In the genomic region with DNA sequence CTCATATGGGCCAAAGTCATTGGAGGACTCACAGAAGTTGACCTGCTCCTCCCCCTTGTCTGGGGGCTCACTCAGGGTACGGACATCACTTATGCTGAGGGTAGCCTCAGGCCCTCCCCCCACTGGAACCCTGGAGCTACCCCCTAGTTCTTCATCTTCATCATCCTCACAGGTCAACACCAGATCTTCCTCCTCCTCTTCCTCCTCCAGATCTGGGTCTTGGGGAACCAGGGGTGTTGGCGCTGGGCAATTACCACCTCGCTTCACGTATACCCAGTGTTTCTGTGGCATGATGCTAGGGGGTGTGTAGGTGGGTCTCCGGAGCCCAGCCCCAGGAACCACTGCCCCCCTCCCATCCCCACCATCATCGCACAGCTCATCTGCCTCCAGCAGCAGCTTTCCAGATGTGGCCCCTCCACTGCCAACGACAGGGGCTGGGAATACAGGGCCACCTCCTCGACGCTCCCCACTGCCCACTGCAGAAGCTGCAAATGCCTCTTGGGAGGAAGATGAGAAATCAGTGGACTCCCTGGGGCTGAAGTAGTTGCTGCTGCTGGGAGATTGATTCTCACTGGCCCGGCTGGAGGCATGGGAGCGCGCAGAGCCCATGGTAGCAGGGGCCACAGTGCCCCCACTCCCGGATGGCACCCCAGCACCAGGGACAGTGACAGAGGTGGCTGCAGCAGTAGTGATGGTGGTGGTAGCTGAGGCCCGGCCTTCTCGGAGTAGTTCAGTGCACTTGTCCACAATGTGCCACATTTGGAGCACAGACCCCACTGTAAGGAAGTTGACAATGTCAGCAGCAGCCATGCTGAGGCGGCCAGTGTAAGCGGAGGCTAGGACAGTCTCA, we compare ENCODE assay signal across 12 cellular contexts. TPM values are rescaled to one million over a fixed set of nuclear protein-coding genes. Genes with fewer than 3 reads are reported as not detected.
DNase-seq lines count a peak whose midpoint lies in the region; ATAC-seq, FAIRE-seq and TF ChIP-seq lines count a peak whose summit lies in the region.
"Had no signal": no experiment of that assay in that cellular context is flagged by ENCODE, and none has a peak within 500 bp of the region (broad histone marks: within the 10 kb centered on the region; RNA-seq: fewer than 3 reads in every experiment).

No MANE protein-coding gene starts in this region.

- H3K4me3 Mint-ChIP-seq in CD4-positive, alpha-beta T cell = peak overlapping the region; percentile 85
- H3K4me3 Mint-ChIP-seq in IgD-negative memory B cell (peak overlapping the region; percentile 97 to 100 (median 98)), chondrocyte (ENCODE audit: unreplicated experiment) (peak overlapping the region; percentile 92)

- H3K27ac ChIP-seq in CD4-positive, alpha-beta T cell (ENCODE audit: low read depth, low read length) = peak overlapping the region; percentile 98

- H3K4me1 Mint-ChIP-seq in CD4-positive, alpha-beta T cell (ENCODE audit: low read depth) = peaks cover 91% of the 10 kb centered on the region
- H3K4me1 Mint-ChIP-seq in IgD-negative memory B cell (peaks cover 7 to 51% (median 49%) of the 10 kb centered on the region in 3 donors), chondrocyte (ENCODE audit: low read depth) (peaks cover 76% of the 10 kb centered on the region)

- no peak for TF ChIP-seq CTCF in CD4-positive, alpha-beta T cell (IDR thresholded peaks at IDR 0.05)
- no peak for TF ChIP-seq CTCF in chondrocyte (IDR thresholded peaks at IDR 0.05)

- ATAC-seq in CD4-positive, alpha-beta T cell (ENCODE audit: poor library complexity) = no peak
- no peak for ATAC-seq in HG02870 (IDR thresholded peaks at IDR 0.05; ENCODE audit: unreplicated experiment)

- H3K27me3 Mint-ChIP-seq in CD4-positive, alpha-beta T cell = no peaks in the 10 kb centered on the region
- H3K27me3 Mint-ChIP-seq in IgD-negative memory B cell (no peaks in the 10 kb centered on the region), chondrocyte (ENCODE audit: low read depth) (no peaks in the 10 kb centered on the region)

- peak overlapping the region; percentile 94 for H3K27ac Mint-ChIP-seq in CD4-positive, alpha-beta T cell
- H3K27ac Mint-ChIP-seq in IgD-negative memory B cell (peak overlapping the region; percentile 98 to 100 (median 99)), chondrocyte (ENCODE audit: unreplicated experiment) (peak overlapping the region; percentile 81)

- no peaks in the 10 kb centered on the region for H3K9me3 ChIP-seq in CD4-positive, alpha-beta T cell (ENCODE audit: control insufficient read depth, low read length)

- POLR2A ChIA-PET in CD4-positive, alpha-beta T cell (lab: Charles Lee) = interaction anchor here (2.2 to 3.4 kb wide), 4 partner anchors 17 to 44 kb away, joined by 11 to 38 read pairs (median 32); a partner anchor contains a TSS

- FAIRE-seq in urothelium cell line (lab: Jason Lieb, UNC) = no peak
- FAIRE-seq: endometrium had no signal

- no peaks in the 10 kb centered on the region for H3K27me3 ChIP-seq in CD4-positive, alpha-beta T cell (ENCODE audit: control insufficient read depth, insufficient read depth, low read length)

- intact Hi-C loops in CD4-positive, alpha-beta T cell (cut with DNase I, micrococcal nuclease) = no loop called here
- intact Hi-C loops in posterior vena cava (cut with DNase I) = no loop called here

- CTCF ChIA-PET in CD4-positive, alpha-beta T cell (lab: Charles Lee) = no interaction called here

- DNase-seq in CD4-positive, alpha-beta T cell = no peak
- no peak for DNase-seq in chondrocyte (ENCODE audit: low spot score)
- DNase-seq in posterior vena cava (ENCODE audit: low spot score) = peak; percentile 77
- DNase-seq in urothelium cell line (ENCODE audit: low spot score) = no peak
- no peak for DNase-seq in H4 (ENCODE audit: low spot score)
- no peak for DNase-seq in midbrain (lab: John Stamatoyannopoulos, UW)
- DNase-seq: GOT3; NCI-H748 treated with DMSO at 0.1 percent for 48 hours; stimulated activated CD4-positive, alpha-beta T cell treated with anti-CD3 and anti-CD28 coated beads, Interleukin-4, amount 100 ng/mL, for 1 hour had no signal

- H3K9me3 Mint-ChIP-seq in CD4-positive, alpha-beta T cell = no peaks in the 10 kb centered on the region
- H3K9me3 Mint-ChIP-seq in IgD-negative memory B cell (no peaks in the 10 kb centered on the region), chondrocyte (ENCODE audit: low read depth) (no peaks in the 10 kb centered on the region)

- peaks cover 79% of the 10 kb centered on the region for H3K36me3 Mint-ChIP-seq in CD4-positive, alpha-beta T cell (ENCODE audit: low read depth)
- H3K36me3 Mint-ChIP-seq in IgD-negative memory B cell (peaks cover 7% of the 10 kb centered on the region), chondrocyte (ENCODE audit: low read depth) (peaks cover 19% of the 10 kb centered on the region)

RNA-seq across cellular contexts. Expression of a gene that starts 1.6 kb away (rescaled TPM):
- total RNA-seq in CD4-positive, alpha-beta T cell = 10 to 100 TPM; 11.6 to 13.6 TPM
- polyA plus RNA-seq in IgD-negative memory B cell = 14.8 TPM
- total RNA-seq in chondrocyte (21.4 to 22.2 TPM (median 22.1 TPM) in 3 replicates), posterior vena cava (10 to 100 TPM; 15.7 to 17.0 TPM)
- 7.9 and 11.3 TPM in 2 replicates for total RNA-seq in H4 (2014; rRNA removed; shearing (Covaris generic))

RNA-seq across cellular contexts. Expression of a gene that starts 2.1 kb away (rescaled TPM):
- total RNA-seq in CD4-positive, alpha-beta T cell = 100 to 1,000 TPM; 203 to 206 TPM
- 605 TPM for polyA plus RNA-seq in IgD-negative memory B cell
- total RNA-seq in chondrocyte = 86.2 to 102 TPM (median 88.1 TPM) in 3 replicates
- total RNA-seq in posterior vena cava = 10 to 100 TPM; 57.7 to 65.8 TPM
- total RNA-seq in H4 (2014; rRNA removed; shearing (Covaris generic)) = 56.5 and 69.8 TPM in 2 replicates

RNA-seq across cellular contexts. Expression of a gene that starts 6.8 kb away (rescaled TPM):
- 10 to 100 TPM; 24.2 to 24.7 TPM for total RNA-seq in CD4-positive, alpha-beta T cell
- 144 TPM for polyA plus RNA-seq in IgD-negative memory B cell
- 26.3 to 27.1 TPM (median 26.4 TPM) in 3 replicates for total RNA-seq in chondrocyte
- 10 to 100 TPM; 30.3 to 42.3 TPM for total RNA-seq in posterior vena cava
- 45.4 and 73.9 TPM in 2 replicates for total RNA-seq in H4 (2014; rRNA removed; shearing (Covaris generic))

RNA-seq across cellular contexts. Expression of a gene that starts 17.2 kb away (rescaled TPM):
- 10 to 100 TPM; 39.2 to 39.4 TPM for total RNA-seq in CD4-positive, alpha-beta T cell
- polyA plus RNA-seq in IgD-negative memory B cell = 19.0 TPM
- total RNA-seq in chondrocyte (39.2 to 54.5 TPM (median 50.5 TPM) in 3 replicates), posterior vena cava (10 to 100 TPM; 52.4 to 52.8 TPM)
- total RNA-seq in H4 (2014; rRNA removed; shearing (Covaris generic)) = 14.7 and 17.5 TPM in 2 replicates

RNA-seq across cellular contexts. Expression of a gene that starts 26.6 kb away (rescaled TPM):
- total RNA-seq in CD4-positive, alpha-beta T cell = 10 to 100 TPM in 1 of 2 experiments, 1 to 10 TPM in 1; 9.7 to 11.7 TPM
- polyA plus RNA-seq in IgD-negative memory B cell = 49.3 TPM
- total RNA-seq in chondrocyte = 25.3 to 35.5 TPM (median 27.8 TPM) in 3 replicates
- total RNA-seq in posterior vena cava = 10 to 100 TPM; 29.1 to 31.0 TPM
- total RNA-seq in H4 (2014; rRNA removed; shearing (Covaris generic)) = 85.0 and 105 TPM in 2 replicates
